In the genomic region with DNA sequence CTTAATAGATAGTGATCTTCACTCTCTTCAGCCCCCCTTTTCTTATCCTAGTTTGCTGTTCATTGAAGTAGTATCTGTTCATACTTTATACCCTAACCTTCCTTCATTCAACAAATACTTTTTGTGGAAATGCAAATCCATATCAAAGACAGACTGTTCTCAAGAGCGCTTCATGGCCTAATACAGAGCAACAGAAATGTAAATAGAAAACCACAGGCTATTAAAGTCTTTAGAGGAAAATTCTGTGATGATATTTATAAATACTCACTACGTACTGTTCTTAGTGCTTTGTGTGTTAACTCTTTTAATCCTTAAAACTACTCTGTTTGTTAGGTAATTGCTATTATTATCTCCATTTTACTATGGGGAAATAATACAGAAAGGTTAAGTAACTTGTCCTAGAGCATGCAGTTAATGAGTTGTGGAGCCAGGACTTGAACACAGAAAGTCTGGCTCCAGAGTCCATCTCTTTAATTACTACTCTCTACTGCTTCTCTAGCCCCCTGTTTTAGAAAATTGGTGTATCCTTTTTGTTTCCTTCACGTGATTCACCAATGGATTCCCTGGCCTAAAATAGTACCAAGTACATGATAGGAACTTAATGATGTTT, we compare ENCODE assay signal across 1 cellular context.
TF ChIP-seq lines count a peak whose summit lies in the region.

No MANE protein-coding gene starts in this region.

TF ChIP-seq in H1, 55 proteins besides CTCF, POLR2A, EP300 and RAD21:
- TF ChIP-seq CBX8 (IDR thresholded peaks at IDR 0.05; ENCODE audit: borderline replicate concordance, low read depth, low read length), result no peak
- TF ChIP-seq TCF12 (IDR thresholded peaks at IDR 0.05; ENCODE audit: low read depth, low read length), result no peak
- no peak for TF ChIP-seq EGR1 (IDR thresholded peaks at IDR 0.05; ENCODE audit: borderline replicate concordance, low read depth, low read length)
- no peak for TF ChIP-seq JUN (IDR thresholded peaks at IDR 0.05; ENCODE audit: low read depth, low read length)
- no peak for TF ChIP-seq TBP (IDR thresholded peaks at IDR 0.05; ENCODE audit: low read depth, low read length)
TF ChIP-seq in H1: peak in this region for 0.
